Comparison of ENCODE assay signal across 8 cellular contexts in genomic region chrX:49838374-49838773, GRCh38. TPM values are rescaled to one million over a fixed set of nuclear protein-coding genes. Genes with fewer than 3 reads are reported as not detected.
DNase-seq lines count a peak whose midpoint lies in the region; TF ChIP-seq lines count a peak whose summit lies in the region.

No MANE protein-coding gene starts in this region.

- H3K27ac Mint-ChIP-seq in endothelial cell (ENCODE audit: unreplicated experiment): no peak overlapping the region

- no peak for TF ChIP-seq CTCF in endothelial cell (IDR thresholded peaks at IDR 0.05; ENCODE audit: unreplicated experiment)

- no peak overlapping the region for H3K4me3 Mint-ChIP-seq in endothelial cell (ENCODE audit: unreplicated experiment)

- H3K4me1 Mint-ChIP-seq in endothelial cell (ENCODE audit: unreplicated experiment): no peaks in the 10 kb centered on the region

- no peaks in the 10 kb centered on the region for H3K9me3 Mint-ChIP-seq in endothelial cell (ENCODE audit: unreplicated experiment)

- H3K27me3 Mint-ChIP-seq in endothelial cell (ENCODE audit: unreplicated experiment): no peaks in the 10 kb centered on the region

- DNase-seq in NCI-H345 treated with DMSO at 0.1 percent for 48 hours (lab: John Stamatoyannopoulos, UW; ENCODE audit: unreplicated experiment): peak; percentile 2
- no peak for DNase-seq in NCI-H345 (lab: John Stamatoyannopoulos, UW)
- peak; percentile 44 for DNase-seq in H4 (ENCODE audit: low spot score)
- peak; percentile 47 for DNase-seq in NCI-H748 (lab: John Stamatoyannopoulos, UW; ENCODE audit: unreplicated experiment)
- DNase-seq in endothelial cell (ENCODE audit: low spot score): peak; percentile 24
- DNase-seq in pons (ENCODE audit: low spot score): peak; percentile 16
- no peak for DNase-seq in amniotic stem cell (lab: John Stamatoyannopoulos, UW)
- DNase-seq in NCI-H446 treated with DMSO at 0.1 percent for 48 hours (lab: John Stamatoyannopoulos, UW): no peak

- no peaks in the 10 kb centered on the region for H3K36me3 Mint-ChIP-seq in endothelial cell (ENCODE audit: low read depth, unreplicated experiment)

RNA-seq across cellular contexts. Expression of gene PAGE4, which starts 9.3 kb away (rescaled TPM):
- not detected in 2 replicates for total RNA-seq in H4 (2014; rRNA removed; shearing (Covaris generic))
- not detected for total RNA-seq in endothelial cell (ENCODE audit: unreplicated experiment)

RNA-seq across cellular contexts. Expression of gene USP27X, which starts 40.9 kb away (rescaled TPM):
- 1.1 and 3.5 TPM in 2 replicates for total RNA-seq in H4 (2014; rRNA removed; shearing (Covaris generic))
- 6.6 TPM for total RNA-seq in endothelial cell (ENCODE audit: unreplicated experiment)

Comparison
In these comparisons a context has a peak if more than half of its experiments do, and no peak if none do; other contexts are left out.
1. DNase-seq: peak in NCI-H345 treated with DMSO at 0.1 percent for 48 hours (single experiment), H4 (single experiment), NCI-H748 (single experiment), endothelial cell (single experiment) and pons (single experiment); none in NCI-H345 (single experiment), amniotic stem cell (single experiment) and NCI-H446 treated with DMSO at 0.1 percent for 48 hours (single experiment).